Comparison of ENCODE assay signal across 8 cellular contexts in genomic region chr10:66925896-66926719, GRCh38. TPM values are rescaled to one million over a fixed set of nuclear protein-coding genes. Genes with fewer than 3 reads are reported as not detected.
DNase-seq lines count a peak whose midpoint lies in the region; ATAC-seq, FAIRE-seq and TF ChIP-seq lines count a peak whose summit lies in the region.

TSS of gene LRRTM3 (plus strand) at chr10:66926036.

- peak; percentile 96 for ATAC-seq in mucosa of descending colon

- intact Hi-C loops in mucosa of descending colon (cut with DNase I, micrococcal nuclease), result no loop called here

- no peaks in the 10 kb centered on the region for H3K9me3 ChIP-seq in mucosa of descending colon

- FAIRE-seq in urothelium cell line (lab: Jason Lieb, UNC), result peak; percentile 95

- CTCF ChIA-PET in HEK293T (lab: Yijun Ruan, JAX), result interaction anchor here (0.7 to 1.4 kb wide), 6 partner anchors 9 to 857 kb away, joined by 3 to 9 read pairs (median 5); no protein-coding TSS in a partner anchor

- in situ Hi-C loops in ACHN (cut with HindIII; ENCODE audit: low pct_ligation_motif_present, low pct_unique_long_range_greater_than_20kb, low sequenced_read_pairs), result no loop called here

- H3K4me3 ChIP-seq in epithelial cell of proximal tubule (ENCODE audit: low read depth, low read length) (peak within 1 kb of the TSS; percentile 16), mucosa of descending colon (no peak within 1 kb of the TSS)

- POLR2A ChIA-PET in HEK293T (lab: Yijun Ruan, JAX), result no interaction called here

- H3K4me1 ChIP-seq in mucosa of descending colon (ENCODE audit: low read depth), result peaks cover 4% of the 10 kb centered on the region

- no peaks in the 10 kb centered on the region for H3K36me3 ChIP-seq in mucosa of descending colon (ENCODE audit: low read depth)

- DNase-seq in ACHN (peak; percentile 85), GM10266 (ENCODE audit: extremely low spot score) (peak; percentile 59), HEK293T (ENCODE audit: extremely low spot score) (peak; percentile 76), LoVo (ENCODE audit: low spot score) (peak; percentile 55), SW480 (ENCODE audit: low spot score) (peak; percentile 40), epithelial cell of proximal tubule (ENCODE audit: low read depth) (peak; percentile 39), mucosa of descending colon (peak in 2 of 3 donors; percentile 32 to 74), urothelium cell line (ENCODE audit: low spot score) (peak; percentile 83)

- peak; percentile 57 for TF ChIP-seq CTCF in GM10266 (IDR thresholded peaks at IDR 0.05; ENCODE audit: control insufficient read depth, insufficient read depth, low read depth, missing control alignments)
- TF ChIP-seq CTCF in epithelial cell of proximal tubule (conservative IDR thresholded peaks at IDR 0.05; ENCODE audit: low read depth, low read length), result peak; percentile 79
- peak; percentile 24 for TF ChIP-seq CTCF in mucosa of descending colon (IDR thresholded peaks at IDR 0.05)

TF ChIP-seq in HEK293T, 16 proteins besides CTCF, POLR2A, EP300 and RAD21:
- TF ChIP-seq HDGF (IDR thresholded peaks at IDR 0.05; ENCODE audit: borderline replicate concordance) (no peak), PKNOX1 (IDR thresholded peaks at IDR 0.05) (0 out of 2 replicates have a peak, but pooled peaks have one; percentile 19), CTBP1 (IDR thresholded peaks at IDR 0.05; ENCODE audit: borderline replicate concordance) (no peak)

RNA-seq across cellular contexts. Expression of gene LRRTM3, which starts in this region (rescaled TPM):
- total RNA-seq in epithelial cell of proximal tubule (0.06 TPM in 1 of 2 replicates, not detected in the other), mucosa of descending colon (under 1 TPM in 2 of 3 donors, not detected in 1; 0.09 to 0.16 TPM)

Comparison
In these comparisons a context has a peak if more than half of its experiments do, and no peak if none do; other contexts are left out.
1. Peak in DNase-seq and H3K4me3 ChIP-seq in epithelial cell of proximal tubule; RNA of the gene not detected or under 1 TPM.
2. Peak in DNase-seq and ATAC-seq in mucosa of descending colon; RNA of the gene not detected or under 1 TPM.
3. CTCF ChIP-seq: peak in every context shown above with its lines; median percentile 79 in epithelial cell of proximal tubule; 57 in GM10266; 24 in mucosa of descending colon.